8 cellular contexts compared by ENCODE assay signal in genomic region chr11:93169950-93170561, GRCh38. TPM values are rescaled to one million over a fixed set of nuclear protein-coding genes. Genes with fewer than 3 reads are reported as not detected.
DNase-seq lines count a peak whose midpoint lies in the region; ATAC-seq lines count a peak whose summit lies in the region.

No MANE protein-coding gene starts in this region.

- H3K36me3 Mint-ChIP-seq in immature natural killer cell = peaks cover 0 to 2% (median 0%) of the 10 kb centered on the region in 3 donors

- no peak overlapping the region for H3K27ac ChIP-seq in substantia nigra (ENCODE audit: low read depth, low read length, poor library complexity, severe bottlenecking)

- H3K9me3 Mint-ChIP-seq in immature natural killer cell = no peaks in the 10 kb centered on the region

- no peak overlapping the region for H3K27ac Mint-ChIP-seq in immature natural killer cell

- no peak for ATAC-seq in GM19455 (IDR thresholded peaks at IDR 0.05; ENCODE audit: unreplicated experiment)

- peak; percentile 64 for DNase-seq in DMS53 (lab: John Stamatoyannopoulos, UW)
- DNase-seq in HS-5 (ENCODE audit: low read depth) = peak; percentile 10
- DNase-seq in astrocyte of the hippocampus (ENCODE audit: low read depth, low spot score) = peak; percentile 50
- peak; percentile 48 for DNase-seq in medulla oblongata (ENCODE audit: extremely low spot score)
- DNase-seq in immature natural killer cell = no peak
- no peak for DNase-seq in substantia nigra (lab: John Stamatoyannopoulos, UW)
- no peak for DNase-seq in NCI-H2029 (lab: John Stamatoyannopoulos, UW)

- H3K4me3 Mint-ChIP-seq in immature natural killer cell = no peak overlapping the region

- peaks cover 9 to 16% of the 10 kb centered on the region in 2 donors for H3K4me1 Mint-ChIP-seq in immature natural killer cell

- no peaks in the 10 kb centered on the region for H3K27me3 Mint-ChIP-seq in immature natural killer cell (ENCODE audit: low read depth in 3 of 3)

RNA-seq across cellular contexts. Expression of gene SLC36A4, which starts 27.7 kb away (rescaled TPM):
- 10 to 100 TPM; 10.3 to 29.6 (median 15.6) TPM for polyA plus RNA-seq in immature natural killer cell

Comparison
In these comparisons a context has a peak if more than half of its experiments do, and no peak if none do; other contexts are left out.
1. DNase-seq: peak in DMS53 (single experiment), HS-5 (single experiment), astrocyte of the hippocampus (single experiment) and medulla oblongata (single experiment); none in immature natural killer cell (0 of 3), substantia nigra (0 of 49) and NCI-H2029 (single experiment).